Comparison of ENCODE assay signal across 10 cellular contexts in genomic region chr4:158208931-158209640, GRCh38. TPM values are rescaled to one million over a fixed set of nuclear protein-coding genes. Genes with fewer than 3 reads are reported as not detected.
DNase-seq lines count a peak whose midpoint lies in the region; ATAC-seq, FAIRE-seq and TF ChIP-seq lines count a peak whose summit lies in the region.
"Had no signal": no experiment of that assay in that cellular context is flagged by ENCODE, and none has a peak within 500 bp of the region (broad histone marks: within the 10 kb centered on the region; RNA-seq: fewer than 3 reads in every experiment).

No MANE protein-coding gene starts in this region.

- FAIRE-seq in urothelium cell line (lab: Jason Lieb, UNC) = no peak
- FAIRE-seq: A204.1 had no signal

- no peak overlapping the region for H3K4me3 Mint-ChIP-seq in activated CD4-positive, alpha-beta T cell treated with anti-CD3 and anti-CD28 coated beads for 36 hours

- CTCF ChIA-PET in activated CD4-positive, alpha-beta T cell treated with anti-CD3 and anti-CD28 coated beads for 36 hours (lab: Charles Lee) = no interaction called here

- 73 to 86% (median 82%) methylated on average over 5 of the region's 5 CpGs for WGBS in heart left ventricle, 4 donors
- 82% methylated on average over 5 of the region's 5 CpGs for WGBS in urinary bladder

- peak overlapping the region; percentile 17 for H3K27ac Mint-ChIP-seq in activated CD4-positive, alpha-beta T cell treated with anti-CD3 and anti-CD28 coated beads for 36 hours

- TF ChIP-seq CTCF in heart left ventricle (IDR thresholded peaks at IDR 0.05) = no peak

- H3K27ac ChIP-seq in heart left ventricle (peak overlapping the region in 10 of 12 donors; percentile 27 to 96 (median 91)), urinary bladder (ENCODE audit: low read depth) (peak overlapping the region; percentile 38)

- peaks cover 0 to 5% (median 0%) of the 10 kb centered on the region in 12 donors for H3K9me3 ChIP-seq in heart left ventricle

- ATAC-seq in activated CD4-positive, alpha-beta T cell treated with anti-CD3 and anti-CD28 coated beads for 36 hours = no peak
- peak in 2 of 4 donors; percentile 14 to 25 for ATAC-seq in heart left ventricle

- H3K4me3 ChIP-seq in heart left ventricle (peak overlapping the region in 1 of 12 donors; percentile 58), urinary bladder (ENCODE audit: low read depth, low read length) (no peak overlapping the region)

- POLR2A ChIA-PET in activated CD4-positive, alpha-beta T cell treated with anti-CD3 and anti-CD28 coated beads for 36 hours (lab: Charles Lee) = no interaction called here

- H3K36me3 ChIP-seq in heart left ventricle = peaks cover 0 to 23% (median 2%) of the 10 kb centered on the region in 9 donors
- H3K36me3 ChIP-seq in urinary bladder (ENCODE audit: insufficient read depth) = no peaks in the 10 kb centered on the region

- no peak for TF ChIP-seq POLR2A in heart left ventricle (IDR thresholded peaks at IDR 0.05)

- DNase-seq in activated CD4-positive, alpha-beta T cell treated with anti-CD3 and anti-CD28 coated beads for 36 hours = no peak
- no peak for DNase-seq in activated CD4-positive, alpha-beta T cell treated with anti-CD3 and anti-CD28 coated beads for 4 hours
- DNase-seq in KG1 (lab: John Stamatoyannopoulos, UW) (peak; percentile 34), heart left ventricle (no peak), T-helper 2 cell (no peak), EL (no peak), urothelium cell line (ENCODE audit: low spot score) (no peak)
- DNase-seq: natural killer cell had no signal

- H3K4me1 Mint-ChIP-seq in activated CD4-positive, alpha-beta T cell treated with anti-CD3 and anti-CD28 coated beads for 36 hours = peaks cover 21% of the 10 kb centered on the region

- H3K27me3 Mint-ChIP-seq in activated CD4-positive, alpha-beta T cell treated with anti-CD3 and anti-CD28 coated beads for 36 hours = peaks cover 28% of the 10 kb centered on the region

- H3K4me1 ChIP-seq in heart left ventricle (peaks cover 0 to 35% (median 9%) of the 10 kb centered on the region in 12 donors), urinary bladder (ENCODE audit: insufficient read depth) (no peaks in the 10 kb centered on the region)

- intact Hi-C loops in activated CD4-positive, alpha-beta T cell treated with anti-CD3 and anti-CD28 coated beads for 36 hours (cut with DNase I, micrococcal nuclease) = no loop called here
- intact Hi-C loops in heart left ventricle (cut with DNase I) = no loop called here

- H3K27me3 ChIP-seq in heart left ventricle = no peaks in the 10 kb centered on the region

- no peaks in the 10 kb centered on the region for H3K9me3 Mint-ChIP-seq in activated CD4-positive, alpha-beta T cell treated with anti-CD3 and anti-CD28 coated beads for 36 hours (ENCODE audit: low read depth)

- H3K36me3 Mint-ChIP-seq in activated CD4-positive, alpha-beta T cell treated with anti-CD3 and anti-CD28 coated beads for 36 hours (ENCODE audit: low read depth) = no peaks in the 10 kb centered on the region
- H3K36me3 Mint-ChIP-seq: natural killer cell had no signal

RNA-seq across cellular contexts. Expression of gene TMEM144, which starts 1.2 kb away (rescaled TPM):
- under 1 TPM; 0.21 to 0.32 TPM for total RNA-seq in activated CD4-positive, alpha-beta T cell treated with anti-CD3 and anti-CD28 coated beads for 36 hours
- total RNA-seq in heart left ventricle = 10 to 100 TPM in 6 of 9 donors, 1 to 10 TPM in 3; 6.8 to 17.7 (median 12.5) TPM
- 1 to 10 TPM; 2.3 to 8.0 TPM for polyA plus RNA-seq in heart left ventricle
- total RNA-seq in urinary bladder = 30.3 TPM
- polyA plus RNA-seq in urinary bladder = 2.1 TPM

RNA-seq across cellular contexts. Expression of gene GASK1B, which starts 36.3 kb away (rescaled TPM):
- not detected for total RNA-seq in activated CD4-positive, alpha-beta T cell treated with anti-CD3 and anti-CD28 coated beads for 36 hours
- total RNA-seq in heart left ventricle (100 to 1,000 TPM in 2 of 9 donors, 10 to 100 TPM in 7; 34.5 to 108 (median 73.9) TPM), urinary bladder (155 TPM)
- polyA plus RNA-seq in heart left ventricle (10 to 100 TPM; 10.0 to 38.5 TPM), urinary bladder (26.1 TPM)

Comparison
In these comparisons a context has a peak if more than half of its experiments do, and no peak if none do; other contexts are left out.
1. RNA of gene TMEM144, which starts 1.2 kb away (total RNA-seq): 30.3 TPM in urinary bladder (single experiment) and 6.8 to 17.7 TPM in heart left ventricle; 0.21 to 0.32 TPM in activated CD4-positive, alpha-beta T cell treated with anti-CD3 and anti-CD28 coated beads for 36 hours; every median in the first group is over 4 times any median in the second.
2. RNA of gene GASK1B, which starts 36.3 kb away (total RNA-seq): 155 TPM in urinary bladder (single experiment) and 34.5 to 108 TPM in heart left ventricle; not detected in activated CD4-positive, alpha-beta T cell treated with anti-CD3 and anti-CD28 coated beads for 36 hours; every median in the first group is over 10 times any median in the second.